In the genomic region with DNA sequence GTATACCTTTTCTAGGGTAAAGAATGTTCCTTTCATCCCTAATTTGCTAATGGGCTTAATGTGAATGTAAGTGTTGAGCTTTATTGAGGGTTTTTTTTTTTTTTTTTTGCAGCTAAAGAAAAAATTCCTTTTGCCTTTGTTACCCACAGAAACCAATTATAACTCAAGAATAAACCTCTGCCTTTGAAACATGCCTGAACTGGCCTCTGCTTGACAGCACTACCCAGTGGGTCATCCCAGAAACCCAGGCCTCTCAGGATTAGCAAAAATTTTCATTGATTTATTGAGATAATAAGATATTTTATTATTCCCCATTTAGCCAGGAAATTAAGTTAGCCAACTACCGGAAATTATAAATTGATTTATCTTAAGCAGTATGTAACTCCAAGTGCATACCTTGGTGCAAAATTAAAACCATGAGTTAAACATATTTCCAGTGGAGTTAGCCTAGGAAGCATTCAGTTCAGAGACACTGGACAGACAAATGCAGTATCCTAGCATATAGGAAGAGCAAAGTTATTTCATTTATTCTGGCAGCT, we compare ENCODE assay signal across 2 cellular contexts.
TF ChIP-seq lines count a peak whose summit lies in the region.

No MANE protein-coding gene starts in this region.

TF ChIP-seq in SK-N-SH, 30 proteins besides CTCF, POLR2A, EP300 and RAD21:
- TF ChIP-seq, protein P1, sequence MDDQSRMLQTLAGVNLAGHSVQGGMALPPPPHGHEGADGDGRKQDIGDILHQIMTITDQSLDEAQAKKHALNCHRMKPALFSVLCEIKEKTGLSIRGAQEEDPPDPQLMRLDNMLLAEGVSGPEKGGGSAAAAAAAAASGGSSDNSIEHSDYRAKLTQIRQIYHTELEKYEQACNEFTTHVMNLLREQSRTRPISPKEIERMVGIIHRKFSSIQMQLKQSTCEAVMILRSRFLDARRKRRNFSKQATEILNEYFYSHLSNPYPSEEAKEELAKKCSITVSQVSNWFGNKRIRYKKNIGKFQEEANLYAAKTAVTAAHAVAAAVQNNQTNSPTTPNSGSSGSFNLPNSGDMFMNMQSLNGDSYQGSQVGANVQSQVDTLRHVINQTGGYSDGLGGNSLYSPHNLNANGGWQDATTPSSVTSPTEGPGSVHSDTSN (IDR thresholded peaks at IDR 0.05): 0 out of 2 replicates have a peak, but pooled peaks have one; percentile 11
- TF ChIP-seq, protein P2, sequence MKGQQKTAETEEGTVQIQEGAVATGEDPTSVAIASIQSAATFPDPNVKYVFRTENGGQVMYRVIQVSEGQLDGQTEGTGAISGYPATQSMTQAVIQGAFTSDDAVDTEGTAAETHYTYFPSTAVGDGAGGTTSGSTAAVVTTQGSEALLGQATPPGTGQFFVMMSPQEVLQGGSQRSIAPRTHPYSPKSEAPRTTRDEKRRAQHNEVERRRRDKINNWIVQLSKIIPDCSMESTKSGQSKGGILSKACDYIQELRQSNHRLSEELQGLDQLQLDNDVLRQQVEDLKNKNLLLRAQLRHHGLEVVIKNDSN (IDR thresholded peaks at IDR 0.05; ENCODE audit: borderline replicate concordance, low read depth): no peak

TF ChIP-seq in H1, 55 proteins besides CTCF, POLR2A, EP300 and RAD21 (continued from another document):
- TF ChIP-seq, protein P3, sequence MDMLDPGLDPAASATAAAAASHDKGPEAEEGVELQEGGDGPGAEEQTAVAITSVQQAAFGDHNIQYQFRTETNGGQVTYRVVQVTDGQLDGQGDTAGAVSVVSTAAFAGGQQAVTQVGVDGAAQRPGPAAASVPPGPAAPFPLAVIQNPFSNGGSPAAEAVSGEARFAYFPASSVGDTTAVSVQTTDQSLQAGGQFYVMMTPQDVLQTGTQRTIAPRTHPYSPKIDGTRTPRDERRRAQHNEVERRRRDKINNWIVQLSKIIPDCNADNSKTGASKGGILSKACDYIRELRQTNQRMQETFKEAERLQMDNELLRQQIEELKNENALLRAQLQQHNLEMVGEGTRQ (IDR thresholded peaks at IDR 0.05; ENCODE audit: low read length): no peak
- no peak for TF ChIP-seq CBX5 (IDR thresholded peaks at IDR 0.05; ENCODE audit: low read depth, low read length)
- TF ChIP-seq MAFK (IDR thresholded peaks at IDR 0.05; ENCODE audit: low read depth, low read length): no peak
- no peak for TF ChIP-seq SP1 (IDR thresholded peaks at IDR 0.05; ENCODE audit: low read depth, low read length)
- no peak for TF ChIP-seq CHD1 (IDR thresholded peaks at IDR 0.05; ENCODE audit: low read depth, low read length)
- no peak for TF ChIP-seq TAF7 (optimal IDR thresholded peaks at IDR 0.05; ENCODE audit: borderline replicate concordance, low read depth, low read length)
